In genomic region chr22:30947163-30947820, GRCh38 we compare ENCODE assay signal across 10 cellular contexts. TPM values are rescaled to one million over a fixed set of nuclear protein-coding genes. Genes with fewer than 3 reads are reported as not detected.
A peak's percentile ranks its signal among the peaks of the same experiment; 100 is the strongest.
DNase-seq lines count a peak whose midpoint lies in the region; ATAC-seq, FAIRE-seq and TF ChIP-seq lines count a peak whose summit lies in the region.
"Had no signal": no experiment of that assay in that cellular context is flagged by ENCODE, and none has a peak within 500 bp of the region (broad histone marks: within the 10 kb centered on the region; RNA-seq: fewer than 3 reads in every experiment).

No MANE protein-coding gene starts in this region.

- H3K4me3 Mint-ChIP-seq in activated naive CD8-positive, alpha-beta T cell treated with anti-CD3 and anti-CD28 coated beads, Interleukin-2, amount 50 U/mL, for 24 hours, result no peak overlapping the region
- H3K4me3 Mint-ChIP-seq: activated naive CD8-positive, alpha-beta T cell had no signal

- peaks cover 24% of the 10 kb centered on the region for H3K36me3 ChIP-seq in bronchial epithelial cell (ENCODE audit: control insufficient read depth, insufficient read depth, low read length)

- peak; percentile 92 for DNase-seq in NCI-H1436 treated with DMSO at 0.1 percent for 48 hours (lab: John Stamatoyannopoulos, UW)
- peak; percentile 80 for DNase-seq in bronchial epithelial cell (ENCODE audit: low read depth)
- DNase-seq in hippocampal formation (lab: John Stamatoyannopoulos, UW), result peak; percentile 60 to 70
- peak in 44 of 49 donors; percentile 12 to 82 (median 46) for DNase-seq in substantia nigra (lab: John Stamatoyannopoulos, UW)
- DNase-seq in activated naive CD8-positive, alpha-beta T cell treated with anti-CD3 and anti-CD28 coated beads, Interleukin-2, amount 50 U/mL, for 24 hours, result no peak
- no peak for DNase-seq in stimulated activated naive CD4-positive, alpha-beta T cell (lab: John Stamatoyannopoulos, UW)
- DNase-seq: GF-D8 had no signal

- H3K27ac Mint-ChIP-seq in activated naive CD8-positive, alpha-beta T cell treated with anti-CD3 and anti-CD28 coated beads, Interleukin-2, amount 50 U/mL, for 24 hours, result no peak overlapping the region

- no peak for FAIRE-seq in bronchial epithelial cell (lab: Jason Lieb, UNC)

- H3K4me3 ChIP-seq in bronchial epithelial cell (ENCODE audit: low read depth, low read length), result no peak overlapping the region

- TF ChIP-seq CTCF in bronchial epithelial cell (IDR thresholded peaks at IDR 0.05; ENCODE audit: insufficient read depth, low read length, severe bottlenecking), result peak; percentile 68

- H3K27me3 ChIP-seq in bronchial epithelial cell (ENCODE audit: control insufficient read depth, insufficient read depth, low read length), result no peaks in the 10 kb centered on the region

- H3K9me3 Mint-ChIP-seq in activated naive CD8-positive, alpha-beta T cell treated with anti-CD3 and anti-CD28 coated beads, Interleukin-2, amount 50 U/mL, for 24 hours, result no peaks in the 10 kb centered on the region

- H3K36me3 Mint-ChIP-seq in activated naive CD8-positive, alpha-beta T cell treated with anti-CD3 and anti-CD28 coated beads, Interleukin-2, amount 50 U/mL, for 24 hours (ENCODE audit: low read depth), result peaks cover 47% of the 10 kb centered on the region

- H3K27me3 Mint-ChIP-seq in activated naive CD8-positive, alpha-beta T cell treated with anti-CD3 and anti-CD28 coated beads, Interleukin-2, amount 50 U/mL, for 24 hours, result no peaks in the 10 kb centered on the region
- H3K27me3 Mint-ChIP-seq: activated naive CD8-positive, alpha-beta T cell had no signal

- ATAC-seq in activated naive CD8-positive, alpha-beta T cell treated with anti-CD3 and anti-CD28 coated beads, Interleukin-2, amount 50 U/mL, for 24 hours, result no peak
- ATAC-seq in HG03108 (IDR thresholded peaks at IDR 0.05; ENCODE audit: unreplicated experiment) (no peak), GM21528 (IDR thresholded peaks at IDR 0.05; ENCODE audit: low FRiP score, unreplicated experiment) (no peak)

- H3K4me1 Mint-ChIP-seq in activated naive CD8-positive, alpha-beta T cell treated with anti-CD3 and anti-CD28 coated beads, Interleukin-2, amount 50 U/mL, for 24 hours, result peaks cover 39% of the 10 kb centered on the region

- H3K27ac ChIP-seq in substantia nigra (ENCODE audit: low read depth, low read length, poor library complexity, severe bottlenecking), result peak overlapping the region; percentile 55

RNA-seq across cellular contexts. Expression of gene MORC2, which starts 21.3 kb away (rescaled TPM):
- 11.0 and 12.6 TPM in 2 replicates for total RNA-seq in bronchial epithelial cell

RNA-seq across cellular contexts. Expression of gene TUG1, which starts 21.8 kb away (rescaled TPM):
- 24.5 and 34.9 TPM in 2 replicates for total RNA-seq in bronchial epithelial cell

Comparison
In these comparisons a context has a peak if more than half of its experiments do, and no peak if none do; other contexts are left out.
1. DNase-seq: peak in NCI-H1436 treated with DMSO at 0.1 percent for 48 hours (single experiment), bronchial epithelial cell (single experiment), hippocampal formation (2 of 2) and substantia nigra (44 of 49); none in activated naive CD8-positive, alpha-beta T cell treated with anti-CD3 and anti-CD28 coated beads, Interleukin-2, amount 50 U/mL, for 24 hours (single experiment) and stimulated activated naive CD4-positive, alpha-beta T cell (0 of 6).